Comparison of ENCODE assay signal across 7 cellular contexts in the genomic region with DNA sequence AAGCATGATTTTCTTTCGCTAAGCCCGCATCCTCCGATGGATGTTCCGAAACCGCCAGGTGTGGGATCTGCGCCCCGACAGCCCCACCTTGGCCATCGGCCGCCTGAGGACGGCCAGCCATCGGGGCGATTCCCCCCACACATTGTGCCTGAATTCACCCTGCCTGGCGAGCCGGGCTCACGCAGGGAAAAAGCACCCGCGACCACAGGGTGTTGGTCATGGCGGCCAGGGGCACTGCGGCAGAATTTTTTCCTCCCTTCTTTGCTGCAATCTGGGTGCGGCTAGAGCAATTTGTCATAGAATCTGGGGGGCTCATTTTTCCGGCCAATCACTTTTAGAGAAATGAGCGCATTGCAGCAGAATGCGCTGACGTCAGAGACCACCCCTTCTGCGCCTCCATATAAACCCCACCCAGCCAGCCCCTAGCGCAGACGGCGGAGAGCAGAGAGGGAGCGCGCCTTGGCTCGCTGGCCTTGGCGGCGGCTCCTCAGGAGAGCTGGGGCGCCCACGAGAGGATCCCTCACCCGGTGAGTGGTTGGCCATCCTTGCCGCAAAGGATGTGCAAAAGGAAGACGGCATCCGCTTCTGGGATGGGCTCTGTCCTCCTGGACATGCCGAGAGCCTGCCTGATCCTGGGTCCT. TPM values are rescaled to one million over a fixed set of nuclear protein-coding genes. Genes with fewer than 3 reads are reported as not detected.
DNase-seq lines count a peak whose midpoint lies in the region; ATAC-seq and TF ChIP-seq lines count a peak whose summit lies in the region.

MEG3 (plus strand) TSS at position 428 of the 641 bp plus-strand sequence.

- peak in 1 of 5 experiments; percentile 5 for TF ChIP-seq CTCF in tibial nerve (IDR thresholded peaks at IDR 0.05)

- no peaks in the 10 kb centered on the region for H3K36me3 ChIP-seq in tibial nerve

- ATAC-seq in HG03565 (IDR thresholded peaks at IDR 0.05; ENCODE audit: unreplicated experiment) (no peak), GM21526 (IDR thresholded peaks at IDR 0.05; ENCODE audit: low FRiP score, unreplicated experiment) (no peak)

- WGBS in tibial nerve, 2 donors: 63 to 69% methylated on average over 37 to 40 of the region's 40 CpGs

- DNase-seq in NCI-H2171 (lab: John Stamatoyannopoulos, UW) (peak; percentile 47), midbrain (lab: John Stamatoyannopoulos, UW) (peak; percentile 21), tibial nerve (ENCODE audit: low spot score in 2 of 2) (peak; percentile 19 to 51), kidney glomerular epithelial cell (lab: John Stamatoyannopoulos, UW) (no peak)

- peak in 1 of 2 donors; percentile 98 for TF ChIP-seq EP300 in tibial nerve (IDR thresholded peaks at IDR 0.05)

- H3K4me3 ChIP-seq in tibial nerve: peak within 1 kb of the TSS; percentile 26 to 55 (median 35)

- peaks cover 0 to 27% (median 0%) of the 10 kb centered on the region in 4 donors for H3K9me3 ChIP-seq in tibial nerve

- H3K4me1 ChIP-seq in tibial nerve: no peaks in the 10 kb centered on the region

- H3K27ac ChIP-seq in cingulate gyrus (ENCODE audit: low read depth, low read length) (peak within 1 kb of the TSS; percentile 72), tibial nerve (peak within 1 kb of the TSS; percentile 47 to 87 (median 57))

- peaks cover 0 to 22% of the 10 kb centered on the region in 2 donors for H3K27me3 ChIP-seq in tibial nerve

- peak; percentile 54 to 89 for TF ChIP-seq POLR2A in tibial nerve (IDR thresholded peaks at IDR 0.05)

RNA-seq across cellular contexts. Expression of gene MEG3, which starts in this region (rescaled TPM):
- total RNA-seq in tibial nerve: 100 to 1,000 TPM; 101 to 177 (median 167) TPM
